ENCODE assay signal across 9 cellular contexts in the genomic region with DNA sequence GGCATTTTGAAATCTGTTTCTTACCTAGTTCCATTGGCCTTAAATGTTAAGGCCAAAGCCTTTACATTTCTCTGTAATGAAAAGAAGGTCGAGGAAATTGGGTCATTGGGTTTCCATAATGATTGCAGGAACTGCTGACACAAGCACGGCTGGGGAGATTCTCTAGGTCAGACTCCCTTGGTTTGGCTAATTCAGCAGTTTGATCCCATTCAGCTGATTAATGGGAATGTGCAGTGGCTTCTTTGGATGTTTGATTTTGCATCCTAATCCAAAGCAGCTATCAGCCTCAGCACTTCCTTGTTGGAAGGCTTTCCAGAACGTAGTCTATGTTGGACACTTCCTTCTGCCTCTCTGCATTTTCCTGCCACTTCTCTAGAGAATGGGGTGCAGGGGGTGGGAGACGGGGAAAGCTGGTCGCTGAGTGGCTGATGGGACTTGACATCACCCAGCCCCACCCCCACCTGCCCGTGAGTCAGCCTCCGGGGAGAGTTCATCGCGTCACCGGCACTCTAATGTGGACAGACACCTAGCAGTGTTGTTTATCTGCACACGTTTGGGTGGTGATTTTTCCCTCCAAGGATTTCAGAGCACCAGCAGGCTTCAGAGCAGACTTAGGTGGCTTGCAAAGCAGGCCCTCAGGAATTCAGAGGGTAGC. TPM values are rescaled to one million over a fixed set of nuclear protein-coding genes. Genes with fewer than 3 reads are reported as not detected.
DNase-seq lines count a peak whose midpoint lies in the region; ATAC-seq, FAIRE-seq and TF ChIP-seq lines count a peak whose summit lies in the region.
"Had no signal": no experiment of that assay in that cellular context is flagged by ENCODE, and none has a peak within 500 bp of the region (broad histone marks: within the 10 kb centered on the region; RNA-seq: fewer than 3 reads in every experiment).

No MANE protein-coding gene starts in this region.

- H3K36me3 Mint-ChIP-seq in GM23338 (ENCODE audit: low read depth), result peaks cover 15% of the 10 kb centered on the region
- H3K36me3 Mint-ChIP-seq in effector memory CD8-positive, alpha-beta T cell (ENCODE audit: insufficient read depth), result peaks cover 3% of the 10 kb centered on the region

- no peak overlapping the region for H3K27ac ChIP-seq in GM23338 (ENCODE audit: low read depth)
- H3K27ac ChIP-seq in pancreas, result peak overlapping the region; percentile 17 to 88 (median 60)
- H3K27ac ChIP-seq in smooth muscle cell (ENCODE audit: low read depth), result no peak overlapping the region
- H3K27ac ChIP-seq: ovary had no signal

- DNase-seq in GM23338 (ENCODE audit: low spot score) (peak; percentile 51), NCI-H2227 (lab: John Stamatoyannopoulos, UW; ENCODE audit: unreplicated experiment) (peak; percentile 48), pancreas (peak in 5 of 6 donors; percentile 56 to 81 (median 76)), smooth muscle cell (lab: John Stamatoyannopoulos, UW; ENCODE audit: unreplicated experiment) (no peak), CD1c-positive myeloid dendritic cell (ENCODE audit: extremely low spot score) (no peak)
- no peak for DNase-seq in effector memory CD8-positive, alpha-beta T cell

- ATAC-seq in GM23338 (peak; percentile 79), pancreas (peak; percentile 35 to 78 (median 60)), HG03439 (IDR thresholded peaks at IDR 0.05; ENCODE audit: unreplicated experiment) (no peak), HG03457 (IDR thresholded peaks at IDR 0.05; ENCODE audit: unreplicated experiment) (no peak)
- peak; percentile 14 for ATAC-seq in effector memory CD8-positive, alpha-beta T cell (replicated peaks)

- peak overlapping the region; percentile 35 for H3K4me2 ChIP-seq in GM23338
- H3K4me2 ChIP-seq in smooth muscle cell, result no peak overlapping the region

- intact Hi-C loops in pancreas (cut with DNase I), result no loop called here

- no peak overlapping the region for H3K9ac ChIP-seq in smooth muscle cell (ENCODE audit: low read depth)

- H3K4me3 ChIP-seq in GM23338 (no peak overlapping the region), pancreas (no peak overlapping the region), smooth muscle cell (no peak overlapping the region)
- H3K4me3 ChIP-seq: ovary had no signal

- peaks cover 26% of the 10 kb centered on the region for H3K4me1 ChIP-seq in GM23338 (ENCODE audit: insufficient read depth)
- peaks cover 6 to 27% (median 26%) of the 10 kb centered on the region in 3 donors for H3K4me1 ChIP-seq in pancreas
- H3K4me1 ChIP-seq in smooth muscle cell (ENCODE audit: low read depth), result peaks cover 4% of the 10 kb centered on the region

- peaks cover 32% of the 10 kb centered on the region for H3K4me1 Mint-ChIP-seq in GM23338
- peaks cover 0 to 3% of the 10 kb centered on the region in 2 donors for H3K4me1 Mint-ChIP-seq in effector memory CD8-positive, alpha-beta T cell (ENCODE audit: low read depth in 2 of 2)

- H3K36me3 ChIP-seq in GM23338 (ENCODE audit: insufficient read depth) (no peaks in the 10 kb centered on the region; the same call in 1 of the 2 replicates), pancreas (peaks cover 0 to 16% (median 13%) of the 10 kb centered on the region in 3 donors), smooth muscle cell (ENCODE audit: low read depth) (no peaks in the 10 kb centered on the region)
- H3K36me3 ChIP-seq: ovary had no signal

- TF ChIP-seq CTCF in GM23338 (conservative IDR thresholded peaks at IDR 0.05; ENCODE audit: low read depth in 2 of 2) (no peak), pancreas (IDR thresholded peaks at IDR 0.05) (no peak), smooth muscle cell (IDR thresholded peaks at IDR 0.05; ENCODE audit: borderline replicate concordance, insufficient read depth, poor library complexity, severe bottlenecking) (no peak)

- H3K9me2 ChIP-seq in GM23338 (ENCODE audit: insufficient read depth), result no peaks in the 10 kb centered on the region

- H3K27ac Mint-ChIP-seq in GM23338, result peak overlapping the region; percentile 66
- H3K27ac Mint-ChIP-seq in effector memory CD8-positive, alpha-beta T cell, result no peak overlapping the region

- H3K9me3 ChIP-seq in pancreas, result no peaks in the 10 kb centered on the region
- no peaks in the 10 kb centered on the region for H3K9me3 ChIP-seq in smooth muscle cell (replicated peaks; ENCODE audit: low read depth)
- H3K9me3 ChIP-seq: ovary had no signal

- FAIRE-seq in pancreas (lab: Jason Lieb, UNC), result no peak

- H3K27me3 ChIP-seq in GM23338 (ENCODE audit: insufficient read depth) (peaks cover 15% of the 10 kb centered on the region), pancreas (no peaks in the 10 kb centered on the region), smooth muscle cell (ENCODE audit: low read depth) (no peaks in the 10 kb centered on the region)
- H3K27me3 ChIP-seq: ovary had no signal

- H4K20me1 ChIP-seq in GM23338 (replicated peaks; ENCODE audit: insufficient read depth), result peaks cover 7% of the 10 kb centered on the region; the same call in 1 of the 2 replicates
- H4K20me1 ChIP-seq in smooth muscle cell (ENCODE audit: low read depth), result no peaks in the 10 kb centered on the region

- H2AFZ ChIP-seq in GM23338, result no peak overlapping the region
- no peak overlapping the region for H2AFZ ChIP-seq in smooth muscle cell (ENCODE audit: low read depth)

- 22 to 26% methylated on average over 11 of the region's 11 CpGs for WGBS in pancreas, 2 donors
- 62% methylated on average over 11 of the region's 11 CpGs for WGBS in smooth muscle cell (ENCODE audit: low lambda C conversion rate)

- H3K4me3 Mint-ChIP-seq in GM23338, result no peak overlapping the region
- no peak overlapping the region for H3K4me3 Mint-ChIP-seq in effector memory CD8-positive, alpha-beta T cell

- no peaks in the 10 kb centered on the region for H3F3A ChIP-seq in GM23338 (replicated peaks; ENCODE audit: low read depth)
- no peaks in the 10 kb centered on the region for H3F3A ChIP-seq in smooth muscle cell (ENCODE audit: low read depth)

- H3K9me3 Mint-ChIP-seq in GM23338, result no peaks in the 10 kb centered on the region
- H3K9me3 Mint-ChIP-seq in effector memory CD8-positive, alpha-beta T cell, result no peaks in the 10 kb centered on the region

- H3K79me2 ChIP-seq in GM23338 (replicated peaks; ENCODE audit: insufficient read depth) (no peaks in the 10 kb centered on the region), smooth muscle cell (ENCODE audit: low read depth) (no peaks in the 10 kb centered on the region)

- H3K27me3 Mint-ChIP-seq in GM23338 (ENCODE audit: insufficient read depth, low read depth, poor library complexity), result peaks cover 6% of the 10 kb centered on the region
- no peaks in the 10 kb centered on the region for H3K27me3 Mint-ChIP-seq in effector memory CD8-positive, alpha-beta T cell

TF ChIP-seq in GM23338, 12 proteins besides CTCF, POLR2A, EP300 and RAD21:
- no peak for TF ChIP-seq ZNF114 (CRISPR knock-in tag; IDR thresholded peaks at IDR 0.05)
- TF ChIP-seq, protein P1, sequence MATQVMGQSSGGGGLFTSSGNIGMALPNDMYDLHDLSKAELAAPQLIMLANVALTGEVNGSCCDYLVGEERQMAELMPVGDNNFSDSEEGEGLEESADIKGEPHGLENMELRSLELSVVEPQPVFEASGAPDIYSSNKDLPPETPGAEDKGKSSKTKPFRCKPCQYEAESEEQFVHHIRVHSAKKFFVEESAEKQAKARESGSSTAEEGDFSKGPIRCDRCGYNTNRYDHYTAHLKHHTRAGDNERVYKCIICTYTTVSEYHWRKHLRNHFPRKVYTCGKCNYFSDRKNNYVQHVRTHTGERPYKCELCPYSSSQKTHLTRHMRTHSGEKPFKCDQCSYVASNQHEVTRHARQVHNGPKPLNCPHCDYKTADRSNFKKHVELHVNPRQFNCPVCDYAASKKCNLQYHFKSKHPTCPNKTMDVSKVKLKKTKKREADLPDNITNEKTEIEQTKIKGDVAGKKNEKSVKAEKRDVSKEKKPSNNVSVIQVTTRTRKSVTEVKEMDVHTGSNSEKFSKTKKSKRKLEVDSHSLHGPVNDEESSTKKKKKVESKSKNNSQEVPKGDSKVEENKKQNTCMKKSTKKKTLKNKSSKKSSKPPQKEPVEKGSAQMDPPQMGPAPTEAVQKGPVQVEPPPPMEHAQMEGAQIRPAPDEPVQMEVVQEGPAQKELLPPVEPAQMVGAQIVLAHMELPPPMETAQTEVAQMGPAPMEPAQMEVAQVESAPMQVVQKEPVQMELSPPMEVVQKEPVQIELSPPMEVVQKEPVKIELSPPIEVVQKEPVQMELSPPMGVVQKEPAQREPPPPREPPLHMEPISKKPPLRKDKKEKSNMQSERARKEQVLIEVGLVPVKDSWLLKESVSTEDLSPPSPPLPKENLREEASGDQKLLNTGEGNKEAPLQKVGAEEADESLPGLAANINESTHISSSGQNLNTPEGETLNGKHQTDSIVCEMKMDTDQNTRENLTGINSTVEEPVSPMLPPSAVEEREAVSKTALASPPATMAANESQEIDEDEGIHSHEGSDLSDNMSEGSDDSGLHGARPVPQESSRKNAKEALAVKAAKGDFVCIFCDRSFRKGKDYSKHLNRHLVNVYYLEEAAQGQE (IDR thresholded peaks at IDR 0.05; ENCODE audit: unreplicated experiment), result no peak
- no peak for TF ChIP-seq ZNF331 (CRISPR knock-in tag; IDR thresholded peaks at IDR 0.05; ENCODE audit: low read depth)
- TF ChIP-seq EZH2 (IDR thresholded peaks at IDR 0.05; ENCODE audit: low read depth, unreplicated experiment), result no peak
- peak; percentile 78 for TF ChIP-seq CREB1 (CRISPR knock-in tag; IDR thresholded peaks at IDR 0.05; ENCODE audit: low read depth)

RNA-seq across cellular contexts. Expression of a gene that starts 5.4 kb away (rescaled TPM):
- total RNA-seq in GM23338 (2014; rRNA removed; shearing (Covaris generic)), result 16.0 and 22.1 TPM in 2 replicates
- 9.6 and 10.0 TPM in 2 replicates for polyA plus RNA-seq in GM23338 (2016; fragmentation: Nextera tagmentation; extraction: Ambion mirVana)
- 10 to 100 TPM; 36.5 to 70.2 (median 44.1) TPM for total RNA-seq in pancreas
- 10 to 100 TPM; 31.4 to 37.1 TPM for polyA plus RNA-seq in pancreas
- 5.7 and 7.8 TPM in 2 replicates for total RNA-seq in smooth muscle cell
- polyA plus RNA-seq in smooth muscle cell, result 2.4 and 3.5 TPM in 2 replicates

Comparison
In these comparisons a context has a peak if more than half of its experiments do, and no peak if none do; other contexts are left out.
1. ATAC-seq: peak in GM23338 (single experiment), effector memory CD8-positive, alpha-beta T cell (single experiment) and pancreas (4 of 4); none in HG03439 (single experiment) and HG03457 (single experiment).
2. DNase-seq: peak in GM23338 (single experiment), NCI-H2227 (single experiment) and pancreas (5 of 6); none in effector memory CD8-positive, alpha-beta T cell (0 of 3), smooth muscle cell (single experiment) and CD1c-positive myeloid dendritic cell (single experiment).
3. H3K27ac ChIP-seq: peak in pancreas (4 of 4); none in GM23338 (single experiment) and smooth muscle cell (single experiment).